ENCODE assay signal across 18 cellular contexts in the genomic region with DNA sequence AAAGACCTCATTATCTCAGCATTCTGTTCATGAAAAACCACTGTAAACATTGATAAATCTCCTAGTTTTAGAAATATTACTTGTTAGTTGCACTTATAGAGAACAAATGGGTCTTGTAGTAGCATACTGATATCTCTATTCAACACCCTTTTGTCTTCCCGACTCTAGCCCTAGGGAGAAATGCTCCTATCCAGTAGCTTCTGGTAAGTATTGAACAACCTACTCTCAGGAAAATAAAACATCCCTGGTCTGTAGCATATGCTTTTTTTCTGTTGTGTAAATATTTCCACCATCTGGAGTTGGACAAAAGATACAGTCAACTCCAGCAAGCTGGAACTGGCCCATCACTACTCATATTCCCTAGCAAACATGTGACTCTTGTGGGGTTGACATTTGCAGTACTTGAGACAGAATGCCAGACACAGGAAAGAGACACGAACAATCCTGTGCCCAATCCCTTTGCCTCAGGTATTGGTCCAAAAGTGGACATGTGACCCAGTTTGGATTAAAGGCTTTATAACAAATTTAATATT.
DNase-seq lines count a peak whose midpoint lies in the region; ATAC-seq and TF ChIP-seq lines count a peak whose summit lies in the region.
"Had no signal": no experiment of that assay in that cellular context is flagged by ENCODE, and none has a peak within 500 bp of the region (broad histone marks: within the 10 kb centered on the region; RNA-seq: fewer than 3 reads in every experiment).

No MANE protein-coding gene starts in this region.

- intact Hi-C loops in activated T-helper 2 cell treated with anti-CD3 and anti-CD28 coated beads, Interferon-gamma antibody, Interleukin-2, Interleukin-4, amounts not matched to agents 10 μg/mL and 5 μg/mL and 100 μg/mL, durations not matched to agents 14 hours and 24 hours and 36 hours (cut with micrococcal nuclease), result no loop called here
- intact Hi-C loops in activated CD4-positive, alpha-beta T cell treated with anti-CD3 and anti-CD28 coated beads for 36 hours (cut with DNase I, micrococcal nuclease), result no loop called here

- H3K27ac ChIP-seq in RWPE1 (no peak overlapping the region), mesenchymal stem cell (ENCODE audit: low read length, poor library complexity, severe bottlenecking) (no peak overlapping the region)
- H3K27ac ChIP-seq: BLaER1, colonic mucosa, Peyer's patch had no signal

- H3K18ac ChIP-seq in mesenchymal stem cell (ENCODE audit: low read depth in 1 of 2, low read length in 2 of 2), result peak overlapping the region in 1 of 2 experiments; percentile 50

- H3K79me1 ChIP-seq in mesenchymal stem cell (replicated peaks; ENCODE audit: low read length, poor library complexity, severe bottlenecking), result no peaks in the 10 kb centered on the region

- H4K8ac ChIP-seq in mesenchymal stem cell (ENCODE audit: low read length), result no peak overlapping the region

- no peak overlapping the region for H2BK12ac ChIP-seq in mesenchymal stem cell (ENCODE audit: low read length in 2 of 2)

- H3K4me1 ChIP-seq in mesenchymal stem cell (ENCODE audit: control insufficient read depth, insufficient read depth, low read depth, low read length), result no peaks in the 10 kb centered on the region
- H3K4me1 ChIP-seq: BLaER1, colonic mucosa, Peyer's patch had no signal

- H3K4me2 ChIP-seq in mesenchymal stem cell (ENCODE audit: low read length, poor library complexity, severe bottlenecking), result no peak overlapping the region
- H3K4me2 ChIP-seq: BLaER1 had no signal

- H3K9me3 ChIP-seq in mesenchymal stem cell (ENCODE audit: control insufficient read depth, low read length), result no peaks in the 10 kb centered on the region
- H3K9me3 ChIP-seq: BLaER1, colonic mucosa, Peyer's patch had no signal

- H4K91ac ChIP-seq in mesenchymal stem cell (ENCODE audit: low read length), result no peak overlapping the region

- TF ChIP-seq CTCF in RWPE1 (conservative IDR thresholded peaks at IDR 0.05; ENCODE audit: low read depth), result no peak

- no peak overlapping the region for H3K4ac ChIP-seq in mesenchymal stem cell (ENCODE audit: low read depth in 1 of 2, low read length in 2 of 2)

- H3K27me3 Mint-ChIP-seq in activated T-helper 2 cell treated with anti-CD3 and anti-CD28 coated beads, Interferon-gamma antibody, Interleukin-2, Interleukin-4, amounts not matched to agents 10 μg/mL and 5 μg/mL and 100 μg/mL, durations not matched to agents 14 hours and 24 hours and 36 hours (ENCODE audit: low read depth), result no peaks in the 10 kb centered on the region
- H3K27me3 Mint-ChIP-seq in activated CD4-positive, alpha-beta T cell treated with anti-CD3 and anti-CD28 coated beads for 36 hours, result peaks cover 5% of the 10 kb centered on the region

- H3K9me3 Mint-ChIP-seq in activated T-helper 2 cell treated with anti-CD3 and anti-CD28 coated beads, Interferon-gamma antibody, Interleukin-2, Interleukin-4, amounts not matched to agents 10 μg/mL and 5 μg/mL and 100 μg/mL, durations not matched to agents 14 hours and 24 hours and 36 hours, result no peaks in the 10 kb centered on the region
- no peaks in the 10 kb centered on the region for H3K9me3 Mint-ChIP-seq in activated CD4-positive, alpha-beta T cell treated with anti-CD3 and anti-CD28 coated beads for 36 hours (ENCODE audit: low read depth)

- no peaks in the 10 kb centered on the region for H3K36me3 ChIP-seq in mesenchymal stem cell (ENCODE audit: control insufficient read depth in 1 of 2, insufficient read depth in 2 of 2, low read depth in 1 of 2, low read length in 2 of 2)
- H3K36me3 ChIP-seq: BLaER1, colonic mucosa, Peyer's patch had no signal

- DNase-seq in DMS79 treated with DMSO at 0.1 percent for 48 hours (lab: John Stamatoyannopoulos, UW) (peak; percentile 12), NCI-H2029 treated with DMSO at 0.1 percent for 48 hours (lab: John Stamatoyannopoulos, UW) (peak; percentile 88), RWPE1 (ENCODE audit: low spot score) (peak; percentile 20), mesenchymal stem cell (peak; percentile 38), inferior parietal cortex (ENCODE audit: extremely low spot score) (no peak)
- DNase-seq in activated T-helper 2 cell treated with anti-CD3 and anti-CD28 coated beads, Interferon-gamma antibody, Interleukin-2, Interleukin-4, amounts not matched to agents 10 μg/mL and 5 μg/mL and 100 μg/mL, durations not matched to agents 14 hours and 24 hours and 36 hours (ENCODE audit: low spot score), result no peak
- no peak for DNase-seq in activated CD4-positive, alpha-beta T cell treated with anti-CD3 and anti-CD28 coated beads for 36 hours
- DNase-seq: activated effector memory CD4-positive, alpha-beta T cell treated with Interleukin-2 at 50 U/mL for 16 hours; aorta; colonic mucosa; erythroblast; GOT3; kidney; NCI-H524 treated with DMSO at 0.1 percent for 48 hours; Peyer's patch had no signal

- no peak overlapping the region for H2AFZ ChIP-seq in mesenchymal stem cell (ENCODE audit: low read depth, low read length)

- H3K14ac ChIP-seq in mesenchymal stem cell (ENCODE audit: low read length in 2 of 2), result no peak overlapping the region

- H3K4me3 ChIP-seq in mesenchymal stem cell (ENCODE audit: insufficient read depth in 1 of 2, low read depth in 1 of 2, low read length in 2 of 2), result no peak overlapping the region
- H3K4me3 ChIP-seq: BLaER1, colonic mucosa, Peyer's patch had no signal

- H3K4me1 Mint-ChIP-seq in activated T-helper 2 cell treated with anti-CD3 and anti-CD28 coated beads, Interferon-gamma antibody, Interleukin-2, Interleukin-4, amounts not matched to agents 10 μg/mL and 5 μg/mL and 100 μg/mL, durations not matched to agents 14 hours and 24 hours and 36 hours (ENCODE audit: low read depth), result no peaks in the 10 kb centered on the region
- H3K4me1 Mint-ChIP-seq in activated CD4-positive, alpha-beta T cell treated with anti-CD3 and anti-CD28 coated beads for 36 hours, result no peaks in the 10 kb centered on the region

- no peak overlapping the region for H3K4me3 Mint-ChIP-seq in activated T-helper 2 cell treated with anti-CD3 and anti-CD28 coated beads, Interferon-gamma antibody, Interleukin-2, Interleukin-4, amounts not matched to agents 10 μg/mL and 5 μg/mL and 100 μg/mL, durations not matched to agents 14 hours and 24 hours and 36 hours (ENCODE audit: low read depth)
- H3K4me3 Mint-ChIP-seq in activated CD4-positive, alpha-beta T cell treated with anti-CD3 and anti-CD28 coated beads for 36 hours, result no peak overlapping the region
- H3K4me3 Mint-ChIP-seq: WTC11 had no signal

- no peak overlapping the region for H3K23ac ChIP-seq in mesenchymal stem cell (ENCODE audit: low read length in 2 of 2)

- POLR2A ChIA-PET in RWPE1 (lab: Yijun Ruan, JAX; ENCODE audit: low non-redundant PET), result no interaction called here
- POLR2A ChIA-PET in activated CD4-positive, alpha-beta T cell treated with anti-CD3 and anti-CD28 coated beads for 36 hours (lab: Charles Lee), result no interaction called here

- H2AK5ac ChIP-seq in mesenchymal stem cell (ENCODE audit: low read length, severe bottlenecking), result no peak overlapping the region

- H3K27ac Mint-ChIP-seq in activated T-helper 2 cell treated with anti-CD3 and anti-CD28 coated beads, Interferon-gamma antibody, Interleukin-2, Interleukin-4, amounts not matched to agents 10 μg/mL and 5 μg/mL and 100 μg/mL, durations not matched to agents 14 hours and 24 hours and 36 hours, result no peak overlapping the region
- no peak overlapping the region for H3K27ac Mint-ChIP-seq in activated CD4-positive, alpha-beta T cell treated with anti-CD3 and anti-CD28 coated beads for 36 hours
- H3K27ac Mint-ChIP-seq: WTC11 had no signal

- CTCF ChIA-PET in RWPE1 (lab: Yijun Ruan, JAX), result interaction anchor here (0.7 kb wide), 1 partner anchor 331 kb away, joined by 3 read pairs; no protein-coding TSS in a partner anchor
- CTCF ChIA-PET in activated CD4-positive, alpha-beta T cell treated with anti-CD3 and anti-CD28 coated beads for 36 hours (lab: Charles Lee), result no interaction called here

- H3K36me3 Mint-ChIP-seq in activated T-helper 2 cell treated with anti-CD3 and anti-CD28 coated beads, Interferon-gamma antibody, Interleukin-2, Interleukin-4, amounts not matched to agents 10 μg/mL and 5 μg/mL and 100 μg/mL, durations not matched to agents 14 hours and 24 hours and 36 hours (ENCODE audit: low read depth), result no peaks in the 10 kb centered on the region
- no peaks in the 10 kb centered on the region for H3K36me3 Mint-ChIP-seq in activated CD4-positive, alpha-beta T cell treated with anti-CD3 and anti-CD28 coated beads for 36 hours (ENCODE audit: low read depth)

- no peak overlapping the region for H2BK120ac ChIP-seq in mesenchymal stem cell (ENCODE audit: low read depth, low read length)

- 83% methylated on average over 1 of the region's 2 CpGs for WGBS in mesenchymal stem cell

- no peak for ATAC-seq in activated CD4-positive, alpha-beta T cell treated with anti-CD3 and anti-CD28 coated beads for 36 hours
- ATAC-seq in HG03457 (IDR thresholded peaks at IDR 0.05; ENCODE audit: unreplicated experiment), result no peak
- ATAC-seq: WTC11 had no signal

- H2BK5ac ChIP-seq in mesenchymal stem cell (ENCODE audit: low read depth, low read length, poor library complexity, severe bottlenecking), result no peak overlapping the region

- H3K27me3 ChIP-seq in mesenchymal stem cell (ENCODE audit: control insufficient read depth in 1 of 2, insufficient read depth in 1 of 2, low read length in 2 of 2), result no peaks in the 10 kb centered on the region
- H3K27me3 ChIP-seq: BLaER1, colonic mucosa, Peyer's patch had no signal

- H2BK15ac ChIP-seq in mesenchymal stem cell (ENCODE audit: low read depth, poor library complexity, severe bottlenecking), result no peak overlapping the region

- H3K9ac ChIP-seq in mesenchymal stem cell (ENCODE audit: low read length), result no peak overlapping the region
- H3K9ac ChIP-seq: BLaER1 had no signal

Comparison
In these comparisons a context has a peak if more than half of its experiments do, and no peak if none do; other contexts are left out.
1. DNase-seq: peak in DMS79 treated with DMSO at 0.1 percent for 48 hours (single experiment), NCI-H2029 treated with DMSO at 0.1 percent for 48 hours (single experiment), RWPE1 (single experiment) and mesenchymal stem cell (single experiment); none in inferior parietal cortex (single experiment), activated T-helper 2 cell treated with anti-CD3 and anti-CD28 coated beads, Interferon-gamma antibody, Interleukin-2, Interleukin-4, amounts not matched to agents 10 μg/mL and 5 μg/mL and 100 μg/mL, durations not matched to agents 14 hours and 24 hours and 36 hours (single experiment) and activated CD4-positive, alpha-beta T cell treated with anti-CD3 and anti-CD28 coated beads for 36 hours (single experiment).